Comparison of ENCODE assay signal across 10 cellular contexts in genomic region chr13:94712287-94712811, GRCh38. TPM values are rescaled to one million over a fixed set of nuclear protein-coding genes. Genes with fewer than 3 reads are reported as not detected.
A peak's percentile ranks its signal among the peaks of the same experiment; 100 is the strongest.
DNase-seq lines count a peak whose midpoint lies in the region; ATAC-seq and TF ChIP-seq lines count a peak whose summit lies in the region.
"Had no signal": no experiment of that assay in that cellular context is flagged by ENCODE, and none has a peak within 500 bp of the region (broad histone marks: within the 10 kb centered on the region; RNA-seq: fewer than 3 reads in every experiment).

Gene SOX21 (minus strand): TSS chr13:94712545. CDS start chr13:94712049, 496 bp downstream.

- DNase-seq in DMS79 treated with DMSO at 0.1 percent for 48 hours (lab: John Stamatoyannopoulos, UW): peak; percentile 30
- no peak for DNase-seq in DMS79 (lab: John Stamatoyannopoulos, UW)
- no peak for DNase-seq in T-cell
- DNase-seq in foreskin keratinocyte: peak in 1 of 2 donors; percentile 45
- no peak for DNase-seq in glomerular visceral epithelial cell (ENCODE audit: extremely low spot score)
- DNase-seq in effector CD8-positive, alpha-beta T cell (lab: John Stamatoyannopoulos, UW): no peak

- H3K4me1 ChIP-seq in foreskin keratinocyte: no peaks in the 10 kb centered on the region
- peaks cover 16 to 17% (median 17%) of the 10 kb centered on the region in 3 donors for H3K4me1 ChIP-seq in skeletal muscle tissue (ENCODE audit: control insufficient read depth in 3 of 3, insufficient read depth in 3 of 3, low read length in 3 of 3)

- H3K27ac Mint-ChIP-seq in T-cell: no peak within 1 kb of the TSS

- H3K9me3 ChIP-seq in skeletal muscle tissue (ENCODE audit: control insufficient read depth in 3 of 3, low read length in 3 of 3): no peaks in the 10 kb centered on the region

- peak in 1 of 4 experiments; percentile 28 for ATAC-seq in T-cell (replicated peaks in 1 of 4)
- peak; percentile 5 for ATAC-seq in foreskin keratinocyte
- no peak for ATAC-seq in GM18498 (IDR thresholded peaks at IDR 0.05; ENCODE audit: unreplicated experiment)

- H3K36me3 ChIP-seq in skeletal muscle tissue (ENCODE audit: control insufficient read depth in 3 of 3, insufficient read depth in 3 of 3, low read length in 3 of 3): no peaks in the 10 kb centered on the region

- no peak within 1 kb of the TSS for H3K9ac ChIP-seq in skeletal muscle tissue (ENCODE audit: low read depth in 1 of 3, low read length in 3 of 3)

- peak within 1 kb of the TSS in 2 of 3 donors; percentile 32 to 60 for H3K4me3 ChIP-seq in skeletal muscle tissue (ENCODE audit: low read length in 3 of 3)

- no peak within 1 kb of the TSS for H3K27ac ChIP-seq in foreskin keratinocyte
- no peak within 1 kb of the TSS for H3K27ac ChIP-seq in skeletal muscle tissue (ENCODE audit: low read depth, low read length)

- peaks cover 63 to 71% of the 10 kb centered on the region in 2 donors for H3K27me3 Mint-ChIP-seq in T-cell

- H3K27me3 ChIP-seq in foreskin keratinocyte (peaks cover 96% of the 10 kb centered on the region), skeletal muscle tissue (ENCODE audit: control insufficient read depth in 3 of 3, insufficient read depth in 3 of 3, low read length in 3 of 3) (peaks cover 56 to 75% (median 66%) of the 10 kb centered on the region in 3 donors)

- H3K9me3 Mint-ChIP-seq in T-cell: no peaks in the 10 kb centered on the region

- peaks cover 10 to 30% (median 29%) of the 10 kb centered on the region in 3 donors for H3K4me1 Mint-ChIP-seq in T-cell

- TF ChIP-seq CTCF in foreskin keratinocyte (conservative IDR thresholded peaks at IDR 0.05): no peak

- peaks cover 3% of the 10 kb centered on the region for H3K36me3 Mint-ChIP-seq in T-cell

- H3K4me3 Mint-ChIP-seq in T-cell: peak within 1 kb of the TSS; percentile 43 to 60 (median 56)

- POLR2A ChIA-PET in T-cell (lab: Charles Lee): no interaction called here

- CTCF ChIA-PET in T-cell (lab: Charles Lee): no interaction called here

RNA-seq across cellular contexts. Expression of gene SOX21, which starts in this region (rescaled TPM):
- total RNA-seq in T-cell: not detected
- total RNA-seq in foreskin keratinocyte: not detected in 2 replicates
- not detected in 2 replicates for polyA plus RNA-seq in foreskin keratinocyte
- total RNA-seq in skeletal muscle tissue: not detected
- total RNA-seq: kidney epithelial cell had no signal
- polyA plus RNA-seq: AG04450 had no signal

Comparison
In these comparisons a context has a peak if more than half of its experiments do, and no peak if none do; other contexts are left out.
1. Peak in ATAC-seq in foreskin keratinocyte; RNA of the gene not detected or under 1 TPM.